In genomic region chr10:110871236-110872084, GRCh38 we compare ENCODE assay signal across 8 cellular contexts. TPM values are rescaled to one million over a fixed set of nuclear protein-coding genes. Genes with fewer than 3 reads are reported as not detected.
DNase-seq lines count a peak whose midpoint lies in the region; ATAC-seq and TF ChIP-seq lines count a peak whose summit lies in the region.

Gene PDCD4 (plus strand): TSS chr10:110871928. CDS start chr10:110876028, 4,100 bp downstream.

- H3K27ac Mint-ChIP-seq in T-helper 17 cell (peak within 1 kb of the TSS; percentile 100), progenitor cell of endocrine pancreas (peak within 1 kb of the TSS; percentile 93)

- TF ChIP-seq CTCF in GM13976 (IDR thresholded peaks at IDR 0.05; ENCODE audit: borderline replicate concordance, control extremely low read depth, extremely low read depth, insufficient read depth, missing control alignments) (no peak), progenitor cell of endocrine pancreas (IDR thresholded peaks at IDR 0.05; ENCODE audit: unreplicated experiment) (no peak)

- intact Hi-C loops in left cardiac atrium (cut with DNase I) = loop anchor here (5.0 to 10.0 kb wide), 2 partner anchors 49 to 57 kb away; no protein-coding TSS in a partner anchor

- peaks cover 3% of the 10 kb centered on the region for H3K36me3 Mint-ChIP-seq in T-helper 17 cell (ENCODE audit: low read depth)
- H3K36me3 Mint-ChIP-seq in progenitor cell of endocrine pancreas (ENCODE audit: insufficient read depth) = peaks cover 2% of the 10 kb centered on the region

- H3K9me3 ChIP-seq in T-helper 17 cell (ENCODE audit: control insufficient read depth, low read length, poor library complexity, severe bottlenecking) = no peaks in the 10 kb centered on the region

- in situ Hi-C loops in GM13976 (cut with MboI; ENCODE audit: low sequenced_read_pairs, unreplicated experiment) = no loop called here

- H3K4me3 Mint-ChIP-seq in T-helper 17 cell (peak within 1 kb of the TSS; percentile 92), progenitor cell of endocrine pancreas (ENCODE audit: low read depth) (peak within 1 kb of the TSS; percentile 89)

- ATAC-seq in HG02870 (IDR thresholded peaks at IDR 0.05; ENCODE audit: unreplicated experiment) = peak; percentile 73
- ATAC-seq in T-helper 17 cell = peak; percentile 75
- ATAC-seq in left cardiac atrium = peak; percentile 95 to 97

- DNase-seq in GM13976 (ENCODE audit: low spot score) (peak; percentile 90), NCI-H146 treated with DMSO at 0.1 percent for 48 hours (lab: John Stamatoyannopoulos, UW; ENCODE audit: unreplicated experiment) (peak; percentile 97), T-helper 17 cell (peak; percentile 92 to 93 (median 93)), amygdala (lab: John Stamatoyannopoulos, UW) (peak; percentile 84 to 100 (median 99)), left cardiac atrium (peak; percentile 100), progenitor cell of endocrine pancreas (ENCODE audit: low spot score, unreplicated experiment) (peak; percentile 100), ureter (ENCODE audit: low spot score) (peak; percentile 100)

- no peaks in the 10 kb centered on the region for H3K9me3 Mint-ChIP-seq in progenitor cell of endocrine pancreas (ENCODE audit: low read depth)

- H3K4me1 Mint-ChIP-seq in T-helper 17 cell = peaks cover 45% of the 10 kb centered on the region
- H3K4me1 Mint-ChIP-seq in progenitor cell of endocrine pancreas (ENCODE audit: low read depth) = peaks cover 27% of the 10 kb centered on the region

- H3K27me3 Mint-ChIP-seq in T-helper 17 cell = no peaks in the 10 kb centered on the region
- H3K27me3 Mint-ChIP-seq in progenitor cell of endocrine pancreas = no peaks in the 10 kb centered on the region

RNA-seq across cellular contexts. Expression of gene PDCD4, which starts in this region (rescaled TPM):
- total RNA-seq in T-helper 17 cell (100 to 1,000 TPM; 307 TPM), left cardiac atrium (10 to 100 TPM; 46.7 to 71.2 TPM), progenitor cell of endocrine pancreas (152 and 172 TPM in 2 replicates), ureter (114 TPM)

Comparison
In these comparisons a context has a peak if more than half of its experiments do, and no peak if none do; other contexts are left out.
1. Peak in every context shown above with its lines: DNase-seq and ATAC-seq.